34 cellular contexts compared by ENCODE assay signal in genomic region chr6:6483168-6483567, GRCh38.
"Had no signal": no experiment of that assay in that cellular context is flagged by ENCODE, and none has a peak within 500 bp of the region (broad histone marks: within the 10 kb centered on the region; RNA-seq: fewer than 3 reads in every experiment).

No MANE protein-coding gene starts in this region.

- H3K27me3 ChIP-seq: adrenal gland, ascending aorta, brain microvascular endothelial cell, breast epithelium, cardiac muscle cell had no signal

- H3K4me3 ChIP-seq: adrenal gland, ascending aorta, body of pancreas, breast epithelium, cardiac muscle cell had no signal

- DNase-seq: activated effector memory CD4-positive, alpha-beta T cell treated with anti-CD3 and anti-CD28 coated beads, Interleukin-2, amount 50 U/mL, for 16 hours; activated effector memory CD4-positive, alpha-beta T cell treated with Interleukin-2 at 50 U/mL for 16 hours; activated gamma-delta T cell; activated gamma-delta T cell treated with Interleukin-2 at 50 U/mL for 16 hours; activated naive CD4-positive, alpha-beta T cell; activated naive CD4-positive, alpha-beta T cell treated with anti-CD3 and anti-CD28 coated beads for 36 hours; activated naive CD4-positive, alpha-beta T cell treated with anti-CD3 and anti-CD28 coated beads, Interleukin-2, amount 10 ng/mL, durations not matched to agents 7 days and 5 days; activated naive CD4-positive, alpha-beta T cell treated with anti-CD3 and anti-CD28 coated beads, Interleukin-2, amount 50 U/mL, for 16 hours; activated naive CD4-positive, alpha-beta T cell treated with Interleukin-2 at 50 U/mL for 16 hours; activated naive CD8-positive, alpha-beta T cell treated with anti-CD3 and anti-CD28 coated beads for 36 hours; activated naive CD8-positive, alpha-beta T cell treated with anti-CD3 and anti-CD28 coated beads, Interleukin-2, amount 10 ng/mL, durations not matched to agents 7 days and 5 days; activated naive CD8-positive, alpha-beta T cell treated with anti-CD3 and anti-CD28 coated beads, Interleukin-2, amount 50 U/mL, for 24 hours; activated T-cell treated with anti-CD3 and anti-CD28 coated beads, Interleukin-2, amount 50 U/mL, for 1 hour; activated T-cell treated with anti-CD3 and anti-CD28 coated beads, Interleukin-2, amount 50 U/mL, for 24 hours; activated T-cell treated with anti-CD3 and anti-CD28 coated beads, Interleukin-2, amount 50 U/mL, for 4 hours; activated T-cell treated with anti-CD3 and anti-CD28 coated beads, Interleukin-2, amount 50 U/mL, for 48 hours; activated T-cell treated with anti-CD3 and anti-CD28 coated beads, Interleukin-2, amount 50 U/mL, for 72 hours; adrenal gland; amniotic stem cell; amygdala; anterior cingulate cortex; aorta; body of pancreas; brain microvascular endothelial cell; caudate nucleus; central memory CD4-positive, alpha-beta T cell; cerebellar nuclear complex had no signal

- H3K36me3 ChIP-seq: adrenal gland, ascending aorta, brain microvascular endothelial cell, breast epithelium, cardiac muscle cell had no signal

- ATAC-seq: activated naive CD4-positive, alpha-beta T cell treated with anti-CD3 and anti-CD28 coated beads, Interleukin-2, amount 50 U/mL, for 72 hours; activated naive CD8-positive, alpha-beta T cell treated with anti-CD3 and anti-CD28 coated beads, Interleukin-2, amount 50 U/mL, for 24 hours; activated T-cell treated with anti-CD3 and anti-CD28 coated beads, Interleukin-2, amount 50 U/mL, for 4 hours; activated T-cell treated with anti-CD3 and anti-CD28 coated beads, Interleukin-2, amount 50 U/mL, for 72 hours; activated T-helper 17 cell treated with anti-CD3 and anti-CD28 coated beads, Interleukin-2, amount 50 U/mL, for 72 hours; body of pancreas had no signal

- H3K4me1 ChIP-seq: adrenal gland, ascending aorta, body of pancreas, breast epithelium had no signal

- FAIRE-seq: astrocyte, bronchial epithelial cell had no signal

- H3K27ac ChIP-seq: adrenal gland, ascending aorta, body of pancreas, brain microvascular endothelial cell, breast epithelium, cardiac muscle cell had no signal

- H3K9me3 ChIP-seq: adrenal gland, ascending aorta, body of pancreas had no signal
